ENCODE assay signal across 9 cellular contexts in genomic region chr12:123076604-123077297, GRCh38.
DNase-seq lines count a peak whose midpoint lies in the region; ATAC-seq, FAIRE-seq and TF ChIP-seq lines count a peak whose summit lies in the region.
"Had no signal": no experiment of that assay in that cellular context is flagged by ENCODE, and none has a peak within 500 bp of the region (broad histone marks: within the 10 kb centered on the region; RNA-seq: fewer than 3 reads in every experiment).

No MANE protein-coding gene starts in this region.

- no peaks in the 10 kb centered on the region for H3K36me3 ChIP-seq in colonic mucosa

- DNase-seq in activated CD4-positive, CD25-positive, alpha-beta regulatory T cell treated with anti-CD3 and anti-CD28 coated beads, Interleukin-2, amount 50 U/mL, for 16 hours (ENCODE audit: low read depth, low spot score): peak; percentile 34
- DNase-seq in colonic mucosa (no peak), D721Med (ENCODE audit: insufficient read length, low spot score) (no peak), AML-193 (lab: John Stamatoyannopoulos, UW) (no peak), GF-D8 (lab: John Stamatoyannopoulos, UW) (no peak)
- peak; percentile 66 for DNase-seq in stimulated activated CD4-positive, alpha-beta T cell treated with anti-CD3 and anti-CD28 coated beads, Interleukin-4, amount 100 ng/mL, for 24 hours

- no peak for FAIRE-seq in D721Med (lab: Jason Lieb, UNC)
- FAIRE-seq: colon had no signal

- H3K4me1 ChIP-seq in colonic mucosa: peaks cover 6% of the 10 kb centered on the region

- TF ChIP-seq CTCF in colonic mucosa (IDR thresholded peaks at IDR 0.05) (no peak), D721Med (IDR thresholded peaks at IDR 0.05; ENCODE audit: insufficient read depth, missing control alignments) (no peak)

- no peak overlapping the region for H3K9ac ChIP-seq in colonic mucosa (ENCODE audit: low read depth in 2 of 2, low read length in 2 of 2)

- intact Hi-C loops in colonic mucosa (cut with DNase I): no loop called here

- H3K27me3 ChIP-seq in colonic mucosa: no peaks in the 10 kb centered on the region

- no peaks in the 10 kb centered on the region for H3K9me3 ChIP-seq in colonic mucosa

- peak; percentile 66 for ATAC-seq in GM18867 (IDR thresholded peaks at IDR 0.05; ENCODE audit: unreplicated experiment)
- ATAC-seq in GM21529 (IDR thresholded peaks at IDR 0.05; ENCODE audit: unreplicated experiment): no peak

- no peak overlapping the region for H3K4me3 ChIP-seq in colonic mucosa

- peak overlapping the region; percentile 15 for H3K27ac ChIP-seq in colonic mucosa

Comparison
In these comparisons a context has a peak if more than half of its experiments do, and no peak if none do; other contexts are left out.
1. DNase-seq: peak in activated CD4-positive, CD25-positive, alpha-beta regulatory T cell treated with anti-CD3 and anti-CD28 coated beads, Interleukin-2, amount 50 U/mL, for 16 hours (single experiment) and stimulated activated CD4-positive, alpha-beta T cell treated with anti-CD3 and anti-CD28 coated beads, Interleukin-4, amount 100 ng/mL, for 24 hours (single experiment); none in colonic mucosa (single experiment), D721Med (single experiment), AML-193 (0 of 2) and GF-D8 (single experiment).